In the genomic region with DNA sequence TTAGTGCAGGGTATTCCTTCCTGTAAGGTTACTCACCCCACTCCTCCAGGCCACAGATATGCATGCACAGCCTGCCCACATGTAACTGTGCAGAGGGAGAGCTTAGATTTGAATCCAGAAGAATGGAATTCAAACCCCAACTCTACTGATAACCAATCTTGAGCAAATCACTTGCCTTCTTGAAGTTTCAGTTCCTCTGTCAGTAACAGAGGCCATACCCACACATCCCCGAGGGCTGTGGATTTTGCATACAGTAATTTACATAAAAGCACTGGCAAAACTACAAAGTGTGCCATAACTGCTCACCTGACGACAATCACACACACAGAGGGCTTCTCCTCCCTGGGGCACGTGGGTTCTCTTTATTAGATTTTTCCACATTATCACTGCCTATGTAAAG, we compare ENCODE assay signal across 10 cellular contexts. TPM values are rescaled to one million over a fixed set of nuclear protein-coding genes. Genes with fewer than 3 reads are reported as not detected.
DNase-seq lines count a peak whose midpoint lies in the region; ATAC-seq and FAIRE-seq lines count a peak whose summit lies in the region.
"Had no signal": no experiment of that assay in that cellular context is flagged by ENCODE, and none has a peak within 500 bp of the region (broad histone marks: within the 10 kb centered on the region; RNA-seq: fewer than 3 reads in every experiment).

No MANE protein-coding gene starts in this region.

- ATAC-seq in GM21515 (IDR thresholded peaks at IDR 0.05; ENCODE audit: unreplicated experiment): peak; percentile 97
- peak; percentile 98 for ATAC-seq in HG03521 (IDR thresholded peaks at IDR 0.05; ENCODE audit: unreplicated experiment)

- peak overlapping the region; percentile 84 for H3K27ac ChIP-seq in caudate nucleus (ENCODE audit: low read depth, low read length)
- H3K27ac ChIP-seq: esophagus muscularis mucosa, VCaP had no signal

- FAIRE-seq in GM18507 (lab: Jason Lieb, UNC): peak; percentile 95

- DNase-seq in GM18507 (ENCODE audit: extremely low spot score, insufficient read length, low read depth) (peak; percentile 57), caudate nucleus (lab: John Stamatoyannopoulos, UW) (peak in 12 of 61 donors; percentile 5 to 57 (median 17)), cortex of kidney (lab: John Stamatoyannopoulos, UW) (no peak), DMS79 treated with DMSO at 0.1 percent for 48 hours (lab: John Stamatoyannopoulos, UW) (no peak), COR-L47 (lab: John Stamatoyannopoulos, UW) (no peak), posterior vena cava (ENCODE audit: low spot score) (no peak)

- intact Hi-C loops in posterior vena cava (cut with DNase I): no loop called here

RNA-seq across cellular contexts. Expression of gene CD247, which starts 18.7 kb away (rescaled TPM):
- 1 to 10 TPM; 1.3 to 2.0 TPM for total RNA-seq in posterior vena cava

RNA-seq across cellular contexts. Expression of gene CREG1, which starts 53.9 kb away (rescaled TPM):
- 100 to 1,000 TPM; 105 to 138 TPM for total RNA-seq in posterior vena cava
